ENCODE assay signal across 18 cellular contexts in the genomic region with DNA sequence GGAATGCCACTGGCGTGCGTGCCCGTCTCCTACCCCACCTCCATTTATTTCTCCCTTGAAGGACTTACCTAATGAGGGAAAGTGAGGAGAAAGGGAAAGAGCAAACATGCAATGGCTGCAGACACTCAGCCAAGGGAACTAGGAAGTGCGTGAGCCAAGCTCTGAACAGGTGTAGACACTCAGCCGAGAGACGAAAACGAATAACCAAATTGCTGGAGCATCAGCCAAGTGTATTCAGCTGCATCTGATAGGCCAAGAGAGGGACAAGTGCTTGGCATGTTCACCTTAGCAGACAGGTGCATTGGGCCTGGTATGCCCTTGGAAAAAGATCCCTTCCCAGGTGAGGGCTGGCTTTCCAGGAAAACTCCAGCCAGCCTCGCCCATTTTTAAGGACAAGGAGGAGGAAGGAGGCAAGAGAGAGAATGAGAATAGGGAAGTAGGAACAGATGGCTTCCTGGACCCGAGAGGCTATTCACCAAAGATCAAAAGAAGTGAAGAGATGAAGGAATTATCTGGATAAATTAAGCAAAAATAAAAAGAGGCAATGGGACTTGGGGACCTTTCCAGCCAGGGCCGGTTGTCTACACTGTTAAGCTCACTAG.
A peak's percentile ranks its signal among the peaks of the same experiment; 100 is the strongest.
DNase-seq lines count a peak whose midpoint lies in the region; ATAC-seq and TF ChIP-seq lines count a peak whose summit lies in the region.
"Had no signal": no experiment of that assay in that cellular context is flagged by ENCODE, and none has a peak within 500 bp of the region (broad histone marks: within the 10 kb centered on the region; RNA-seq: fewer than 3 reads in every experiment).

No MANE protein-coding gene starts in this region.

- TF ChIP-seq CTCF in left lung (IDR thresholded peaks at IDR 0.05): no peak

- intact Hi-C loops in left lung (cut with DNase I): no loop called here

- peak overlapping the region; percentile 69 to 94 (median 84) for H3K4me2 ChIP-seq in BLaER1 treated with 17β-estradiol and CSF1 and Interleukin-3, amounts not matched to agents 10 nM and 100 nM

- peak overlapping the region; percentile 75 to 90 (median 84); a peak in 21 of 22 replicates for H3K27ac ChIP-seq in BLaER1 treated with 17β-estradiol and CSF1 and Interleukin-3, amounts not matched to agents 10 nM and 100 nM
- peak overlapping the region in 1 of 2 donors; percentile 43 for H3K27ac ChIP-seq in left lung
- H3K27ac ChIP-seq: vagina had no signal

- DNase-seq in DMS79 treated with DMSO at 0.1 percent for 48 hours (lab: John Stamatoyannopoulos, UW): peak; percentile 89
- DNase-seq in NCI-H2196 treated with DMSO at 0.1 percent for 48 hours (lab: John Stamatoyannopoulos, UW; ENCODE audit: unreplicated experiment): peak; percentile 44
- no peak for DNase-seq in left lung
- DNase-seq: activated CD4-positive, alpha-beta T cell treated with anti-CD3 and anti-CD28 coated beads, Interleukin-2, amount 50 U/mL, for 4 hours; activated naive CD4-positive, alpha-beta T cell treated with Interleukin-2 at 50 U/mL for 16 hours; DND-41; esophagus squamous epithelium; heart left ventricle; islet precursor cell; midbrain; NCI-H1048; NCI-H69; stimulated activated naive CD4-positive, alpha-beta T cell treated with Interleukin-2 at 50 U/mL for 16 hours had no signal

- H4K20me1 ChIP-seq in BLaER1 treated with 17β-estradiol and CSF1 and Interleukin-3, amounts not matched to agents 10 nM and 100 nM: no peaks in the 10 kb centered on the region

- H3K9ac ChIP-seq in BLaER1 treated with 17β-estradiol and CSF1 and Interleukin-3, amounts not matched to agents 10 nM and 100 nM: peak overlapping the region in 3 of 11 experiments; percentile 64 to 70 (median 68); a peak in 3 of 22 replicates

- no peak overlapping the region for H3K4me3 ChIP-seq in BLaER1 treated with 17β-estradiol and CSF1 and Interleukin-3, amounts not matched to agents 10 nM and 100 nM
- no peak overlapping the region for H3K4me3 ChIP-seq in left lung
- H3K4me3 ChIP-seq: esophagus squamous epithelium, heart left ventricle, vagina had no signal

- H3K36me3 ChIP-seq in BLaER1 treated with 17β-estradiol and CSF1 and Interleukin-3, amounts not matched to agents 10 nM and 100 nM: no peaks in the 10 kb centered on the region
- no peaks in the 10 kb centered on the region for H3K36me3 ChIP-seq in left lung
- H3K36me3 ChIP-seq: esophagus squamous epithelium, heart left ventricle, vagina had no signal

- H3K27me3 ChIP-seq in BLaER1 treated with 17β-estradiol and CSF1 and Interleukin-3, amounts not matched to agents 10 nM and 100 nM: no peaks in the 10 kb centered on the region
- H3K27me3 ChIP-seq in left lung: no peaks in the 10 kb centered on the region
- H3K27me3 ChIP-seq: esophagus squamous epithelium, heart left ventricle, vagina had no signal

- peaks cover 47 to 62% (median 56%) of the 10 kb centered on the region in 10 experiments for H3K4me1 ChIP-seq in BLaER1 treated with 17β-estradiol and CSF1 and Interleukin-3, amounts not matched to agents 10 nM and 100 nM
- peaks cover 0 to 28% of the 10 kb centered on the region in 2 donors for H3K4me1 ChIP-seq in left lung
- H3K4me1 ChIP-seq: esophagus squamous epithelium, vagina had no signal

- peak; percentile 22 for ATAC-seq in left lung
- ATAC-seq in HG03571 (IDR thresholded peaks at IDR 0.05; ENCODE audit: unreplicated experiment): no peak
- no peak for ATAC-seq in HG03025 (IDR thresholded peaks at IDR 0.05; ENCODE audit: low FRiP score, unreplicated experiment)
- ATAC-seq in GM18505 (IDR thresholded peaks at IDR 0.05; ENCODE audit: unreplicated experiment): no peak

- peaks cover 0 to 30% (median 20%) of the 10 kb centered on the region in 11 experiments; a peak in 15 of 22 replicates for H3K9me3 ChIP-seq in BLaER1 treated with 17β-estradiol and CSF1 and Interleukin-3, amounts not matched to agents 10 nM and 100 nM (replicated peaks in 1 of 11)
- H3K9me3 ChIP-seq in left lung: no peaks in the 10 kb centered on the region
- H3K9me3 ChIP-seq: esophagus squamous epithelium, heart left ventricle, vagina had no signal

- TF ChIP-seq POLR2A in GM18505 (IDR thresholded peaks at IDR 0.05; ENCODE audit: borderline replicate concordance, extremely low read depth, insufficient read depth, insufficient read length): no peak

Comparison
In these comparisons a context has a peak if more than half of its experiments do, and no peak if none do; other contexts are left out.
1. DNase-seq: peak in DMS79 treated with DMSO at 0.1 percent for 48 hours (single experiment) and NCI-H2196 treated with DMSO at 0.1 percent for 48 hours (single experiment); none in left lung (0 of 2).